Comparison of ENCODE assay signal across 9 cellular contexts in genomic region chr3:59451041-59451763, GRCh38.
DNase-seq lines count a peak whose midpoint lies in the region; ATAC-seq and TF ChIP-seq lines count a peak whose summit lies in the region.
"Had no signal": no experiment of that assay in that cellular context is flagged by ENCODE, and none has a peak within 500 bp of the region (broad histone marks: within the 10 kb centered on the region; RNA-seq: fewer than 3 reads in every experiment).

No MANE protein-coding gene starts in this region.

- no peaks in the 10 kb centered on the region for H3K27me3 ChIP-seq in right atrium auricular region
- no peaks in the 10 kb centered on the region for H3K27me3 ChIP-seq in adrenal gland
- H3K27me3 ChIP-seq in brain microvascular endothelial cell (replicated peaks) = no peaks in the 10 kb centered on the region

- WGBS in adrenal gland, 4 donors = 54 to 60% (median 58%) methylated on average over 6 of the region's 6 CpGs

- no peak for DNase-seq in Right ventricle myocardium inferior (ENCODE audit: missing footprints)
- no peak for DNase-seq in right atrium auricular region (ENCODE audit: low spot score)
- DNase-seq in germinal center (ENCODE audit: low spot score) = peak; percentile 29
- peak; percentile 13 to 21 for DNase-seq in stimulated activated CD8-positive, alpha-beta memory T cell treated with anti-CD3 and anti-CD28 coated beads, Interleukin-7, amount 100 ng/mL, for 1 hour (ENCODE audit: low read depth in 2 of 2)
- DNase-seq in adrenal gland = no peak
- DNase-seq in brain microvascular endothelial cell = no peak

- H3K4me1 ChIP-seq in right atrium auricular region = no peaks in the 10 kb centered on the region
- no peaks in the 10 kb centered on the region for H3K4me1 ChIP-seq in adrenal gland (replicated peaks in 1 of 2)

- H3K27ac ChIP-seq in right atrium auricular region (peak overlapping the region in 1 of 2 donors; percentile 8), adrenal gland (no peak overlapping the region), brain microvascular endothelial cell (no peak overlapping the region)
- H3K27ac ChIP-seq: C4-2B had no signal

- no peak for TF ChIP-seq CTCF in right atrium auricular region (IDR thresholded peaks at IDR 0.05)
- no peak for TF ChIP-seq CTCF in adrenal gland (IDR thresholded peaks at IDR 0.05)
- no peak for TF ChIP-seq CTCF in brain microvascular endothelial cell (IDR thresholded peaks at IDR 0.05; ENCODE audit: low read depth, low read length, missing control alignments)

- no peaks in the 10 kb centered on the region for H3K36me3 ChIP-seq in right atrium auricular region
- H3K36me3 ChIP-seq in adrenal gland (replicated peaks in 1 of 2) = no peaks in the 10 kb centered on the region
- H3K36me3 ChIP-seq in brain microvascular endothelial cell (replicated peaks) = no peaks in the 10 kb centered on the region

- intact Hi-C loops in Right ventricle myocardium inferior (cut with DNase I) (no loop called here), adrenal gland (cut with DNase I) (no loop called here)

- H3K9me3 ChIP-seq in right atrium auricular region (no peaks in the 10 kb centered on the region), adrenal gland (replicated peaks in 1 of 3) (no peaks in the 10 kb centered on the region)

- TF ChIP-seq POLR2A in adrenal gland (IDR thresholded peaks at IDR 0.05) = no peak

- H3K4me3 ChIP-seq in right atrium auricular region (no peak overlapping the region), adrenal gland (no peak overlapping the region), brain microvascular endothelial cell (ENCODE audit: low read depth, low read length) (no peak overlapping the region)

- ATAC-seq in Right ventricle myocardium inferior (peak; percentile 62), HG03354 (IDR thresholded peaks at IDR 0.05; ENCODE audit: poor library complexity, severe bottlenecking, unreplicated experiment) (peak; percentile 97)
- peak; percentile 88 to 93 for ATAC-seq in activated CD4-positive, CD25-positive, alpha-beta regulatory T cell treated with anti-CD3 and anti-CD28 coated beads, Interleukin-2, amount 50 U/mL, for 24 hours

- in situ Hi-C loops in brain microvascular endothelial cell (cut with HindIII; ENCODE audit: low pct_ligation_motif_present, low sequenced_read_pairs) = no loop called here

Comparison
In these comparisons a context has a peak if more than half of its experiments do, and no peak if none do; other contexts are left out.
1. DNase-seq: peak in germinal center (single experiment) and stimulated activated CD8-positive, alpha-beta memory T cell treated with anti-CD3 and anti-CD28 coated beads, Interleukin-7, amount 100 ng/mL, for 1 hour (2 of 2); none in Right ventricle myocardium inferior (single experiment), right atrium auricular region (single experiment), adrenal gland (0 of 7) and brain microvascular endothelial cell (single experiment).
2. Peak in every context shown above with its lines, with median percentiles within 50 percentile points of each other: ATAC-seq.